8 cellular contexts compared by ENCODE assay signal in the genomic region with DNA sequence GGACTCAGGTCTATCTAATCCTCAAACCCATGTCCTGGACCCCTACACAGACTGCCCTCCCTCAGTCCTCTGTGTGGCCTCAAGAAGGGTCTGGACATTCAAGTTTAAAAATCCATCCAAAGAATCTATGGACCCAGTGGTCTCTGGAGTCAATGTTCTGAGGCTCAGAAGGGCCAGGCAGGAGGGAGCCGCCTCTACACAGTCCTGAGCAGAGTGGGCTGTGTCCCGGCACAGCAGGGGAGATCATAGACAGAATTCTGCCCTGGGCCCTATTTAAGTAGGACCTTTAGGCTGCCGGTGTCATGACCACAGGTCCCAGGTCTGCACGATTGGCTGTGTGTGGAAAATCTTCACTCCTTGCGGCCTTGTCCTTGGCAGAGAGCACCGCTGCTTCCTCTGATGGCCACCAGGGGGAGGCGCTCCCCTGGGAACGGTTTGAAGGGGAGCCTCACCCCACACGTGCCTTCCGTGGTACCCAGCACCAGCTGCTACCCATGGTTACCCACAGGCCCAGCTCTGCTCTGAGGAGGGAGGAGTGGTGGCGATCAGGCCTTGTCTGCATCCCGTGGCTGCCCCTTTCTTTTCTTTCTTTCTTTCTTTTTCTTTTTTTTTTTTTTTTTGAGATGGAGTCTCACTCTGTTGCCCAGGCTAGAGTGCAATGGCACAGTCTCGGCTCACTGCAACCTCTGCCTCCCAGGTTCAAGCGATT. TPM values are rescaled to one million over a fixed set of nuclear protein-coding genes. Genes with fewer than 3 reads are reported as not detected.
A peak's percentile ranks its signal among the peaks of the same experiment; 100 is the strongest.
DNase-seq lines count a peak whose midpoint lies in the region; ATAC-seq and TF ChIP-seq lines count a peak whose summit lies in the region.

No MANE protein-coding gene starts in this region.

- peak; percentile 81 for DNase-seq in Ammon's horn (ENCODE audit: low spot score)
- peak; percentile 63 for DNase-seq in GM19238 (ENCODE audit: insufficient read length, low spot score)
- peak; percentile 90 for DNase-seq in NCI-H82 (lab: John Stamatoyannopoulos, UW)
- DNase-seq in activated CD8-positive, alpha-beta T cell treated with anti-CD3 and anti-CD28 coated beads, Interleukin-2, amount 10 ng/mL, durations not matched to agents 7 days and 5 days, result peak; percentile 75
- peak; percentile 51 for DNase-seq in effector CD8-positive, alpha-beta T cell (lab: John Stamatoyannopoulos, UW)
- peak; percentile 53 to 73 for DNase-seq in mesothelial cell of epicardium (ENCODE audit: low spot score in 2 of 2, unreplicated experiment in 2 of 2)
- DNase-seq in stimulated activated CD8-positive, alpha-beta memory T cell treated with anti-CD3 and anti-CD28 coated beads, Interleukin-7, amount 100 ng/mL, for 1 hour (ENCODE audit: low read depth in 2 of 2), result peak; percentile 40 to 43

- H3K27me3 Mint-ChIP-seq in activated CD8-positive, alpha-beta T cell treated with anti-CD3 and anti-CD28 coated beads, Interleukin-2, amount 10 ng/mL, durations not matched to agents 7 days and 5 days (ENCODE audit: low read depth), result peaks cover 1% of the 10 kb centered on the region
- no peaks in the 10 kb centered on the region for H3K27me3 Mint-ChIP-seq in mesothelial cell of epicardium (ENCODE audit: low read depth)

- no peaks in the 10 kb centered on the region for H3K36me3 Mint-ChIP-seq in activated CD8-positive, alpha-beta T cell treated with anti-CD3 and anti-CD28 coated beads, Interleukin-2, amount 10 ng/mL, durations not matched to agents 7 days and 5 days (ENCODE audit: low read depth)
- no peaks in the 10 kb centered on the region for H3K36me3 Mint-ChIP-seq in mesothelial cell of epicardium

- no peak overlapping the region for H3K27ac Mint-ChIP-seq in activated CD8-positive, alpha-beta T cell treated with anti-CD3 and anti-CD28 coated beads, Interleukin-2, amount 10 ng/mL, durations not matched to agents 7 days and 5 days
- H3K27ac Mint-ChIP-seq in mesothelial cell of epicardium, result no peak overlapping the region

- POLR2A ChIA-PET in activated CD8-positive, alpha-beta T cell treated with anti-CD3 and anti-CD28 coated beads, Interleukin-2, amount 10 ng/mL, durations not matched to agents 7 days and 5 days (lab: Charles Lee), result no interaction called here

- CTCF ChIA-PET in activated CD8-positive, alpha-beta T cell treated with anti-CD3 and anti-CD28 coated beads, Interleukin-2, amount 10 ng/mL, durations not matched to agents 7 days and 5 days (lab: Charles Lee), result interaction anchor here (0.6 to 3.5 kb wide), 8 partner anchors 46 to 325 kb away, joined by 3 to 17 read pairs (median 3); partner anchors contain the start of gene EPHB3

- peak; percentile 83 for TF ChIP-seq CTCF in mesothelial cell of epicardium (IDR thresholded peaks at IDR 0.05; ENCODE audit: unreplicated experiment)

- peak; percentile 72 for ATAC-seq in HG03565 (IDR thresholded peaks at IDR 0.05; ENCODE audit: unreplicated experiment)
- ATAC-seq in activated CD8-positive, alpha-beta T cell treated with anti-CD3 and anti-CD28 coated beads, Interleukin-2, amount 10 ng/mL, durations not matched to agents 7 days and 5 days, result peak; percentile 97

- no peak overlapping the region for H3K4me3 Mint-ChIP-seq in activated CD8-positive, alpha-beta T cell treated with anti-CD3 and anti-CD28 coated beads, Interleukin-2, amount 10 ng/mL, durations not matched to agents 7 days and 5 days
- H3K4me3 Mint-ChIP-seq in mesothelial cell of epicardium, result no peak overlapping the region

- no peaks in the 10 kb centered on the region for H3K9me3 Mint-ChIP-seq in activated CD8-positive, alpha-beta T cell treated with anti-CD3 and anti-CD28 coated beads, Interleukin-2, amount 10 ng/mL, durations not matched to agents 7 days and 5 days (ENCODE audit: insufficient read depth)
- peaks cover 2% of the 10 kb centered on the region for H3K9me3 Mint-ChIP-seq in mesothelial cell of epicardium

- no peaks in the 10 kb centered on the region for H3K4me1 Mint-ChIP-seq in activated CD8-positive, alpha-beta T cell treated with anti-CD3 and anti-CD28 coated beads, Interleukin-2, amount 10 ng/mL, durations not matched to agents 7 days and 5 days (ENCODE audit: low read depth)
- no peaks in the 10 kb centered on the region for H3K4me1 Mint-ChIP-seq in mesothelial cell of epicardium

RNA-seq across cellular contexts. Expression of gene CHRD, which starts 37.9 kb away (rescaled TPM):
- total RNA-seq in activated CD8-positive, alpha-beta T cell treated with anti-CD3 and anti-CD28 coated beads, Interleukin-2, amount 10 ng/mL, durations not matched to agents 7 days and 5 days, result not detected
- total RNA-seq in mesothelial cell of epicardium, result 5.6 to 6.8 TPM (median 6.4 TPM) in 3 replicates

RNA-seq across cellular contexts. Expression of gene THPO, which starts 39.8 kb away (rescaled TPM):
- total RNA-seq in activated CD8-positive, alpha-beta T cell treated with anti-CD3 and anti-CD28 coated beads, Interleukin-2, amount 10 ng/mL, durations not matched to agents 7 days and 5 days, result not detected
- 0.56 to 1.1 TPM (median 0.63 TPM) in 3 replicates for total RNA-seq in mesothelial cell of epicardium

RNA-seq across cellular contexts. Expression of gene POLR2H, which starts 56.3 kb away (rescaled TPM):
- total RNA-seq in activated CD8-positive, alpha-beta T cell treated with anti-CD3 and anti-CD28 coated beads, Interleukin-2, amount 10 ng/mL, durations not matched to agents 7 days and 5 days, result 100 to 1,000 TPM; 101 to 103 TPM
- 76.4 to 82.4 TPM (median 78.7 TPM) in 3 replicates for total RNA-seq in mesothelial cell of epicardium

RNA-seq across cellular contexts. Expression of gene CLCN2, which starts 56.4 kb away (rescaled TPM):
- total RNA-seq in activated CD8-positive, alpha-beta T cell treated with anti-CD3 and anti-CD28 coated beads, Interleukin-2, amount 10 ng/mL, durations not matched to agents 7 days and 5 days, result 1 to 10 TPM; 4.7 to 4.8 TPM
- 16.6 to 17.0 TPM (median 16.9 TPM) in 3 replicates for total RNA-seq in mesothelial cell of epicardium

Comparison
In these comparisons a context has a peak if more than half of its experiments do, and no peak if none do; other contexts are left out.
1. Peak in every context shown above with its lines: DNase-seq and ATAC-seq.